Comparison of ENCODE assay signal across 10 cellular contexts in the genomic region with DNA sequence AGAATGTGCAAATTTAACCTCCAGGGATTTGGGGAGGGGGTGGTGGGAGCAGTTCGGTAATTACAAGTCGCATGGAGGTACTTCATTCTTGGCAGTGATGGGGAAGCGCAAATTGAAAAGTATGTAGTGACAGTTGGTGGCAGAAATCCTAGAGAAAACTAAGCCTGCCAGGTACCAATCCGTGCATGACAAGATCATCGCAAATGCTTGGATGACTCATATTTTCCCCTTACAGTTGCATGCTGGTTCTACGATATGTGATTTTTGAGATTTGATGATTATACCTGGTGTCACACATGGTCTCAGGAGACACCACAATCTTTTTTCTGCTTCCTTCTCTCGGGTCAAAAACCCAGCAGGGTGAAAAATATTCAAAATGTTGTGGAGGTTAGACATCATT.
DNase-seq lines count a peak whose midpoint lies in the region; ATAC-seq and TF ChIP-seq lines count a peak whose summit lies in the region.
"Had no signal": no experiment of that assay in that cellular context is flagged by ENCODE, and none has a peak within 500 bp of the region (broad histone marks: within the 10 kb centered on the region; RNA-seq: fewer than 3 reads in every experiment).

No MANE protein-coding gene starts in this region.

- no peak for TF ChIP-seq EP300 in upper lobe of left lung (IDR thresholded peaks at IDR 0.05)

- peaks cover 26% of the 10 kb centered on the region for H3K9me3 Mint-ChIP-seq in T-helper 1 cell treated with Interleukin-12 subunit alpha and Interleukin-12 subunit beta and Interleukin-4 antibody, amounts not matched to agents 30 μg/mL and 1 μg/mL, for 36 hours

- no peaks in the 10 kb centered on the region for H3K4me1 ChIP-seq in upper lobe of left lung
- no peaks in the 10 kb centered on the region for H3K4me1 ChIP-seq in heart left ventricle

- H3K27ac ChIP-seq in upper lobe of left lung, result no peak overlapping the region
- no peak overlapping the region for H3K27ac ChIP-seq in heart left ventricle
- H3K27ac ChIP-seq: SK-N-MC had no signal

- H3K27me3 ChIP-seq in upper lobe of left lung (no peaks in the 10 kb centered on the region), H7 (ENCODE audit: control insufficient read depth, insufficient read depth, low read length) (no peaks in the 10 kb centered on the region), heart left ventricle (no peaks in the 10 kb centered on the region)

- peaks cover 7% of the 10 kb centered on the region for H3K4me1 Mint-ChIP-seq in T-helper 1 cell treated with Interleukin-12 subunit alpha and Interleukin-12 subunit beta and Interleukin-4 antibody, amounts not matched to agents 30 μg/mL and 1 μg/mL, for 36 hours (ENCODE audit: low read depth)

- ATAC-seq in HG03460 (IDR thresholded peaks at IDR 0.05; ENCODE audit: unreplicated experiment), result peak; percentile 93
- no peak for ATAC-seq in upper lobe of left lung (ENCODE audit: low FRiP score in 2 of 2)
- no peak for ATAC-seq in heart left ventricle

- H3K27me3 Mint-ChIP-seq in T-helper 1 cell treated with Interleukin-12 subunit alpha and Interleukin-12 subunit beta and Interleukin-4 antibody, amounts not matched to agents 30 μg/mL and 1 μg/mL, for 36 hours (ENCODE audit: low read depth), result peaks cover 3% of the 10 kb centered on the region

- H3K9me3 ChIP-seq in upper lobe of left lung (no peaks in the 10 kb centered on the region), heart left ventricle (peaks cover 0 to 7% (median under 1%) of the 10 kb centered on the region in 12 donors)

- H3K36me3 Mint-ChIP-seq in T-helper 1 cell treated with Interleukin-12 subunit alpha and Interleukin-12 subunit beta and Interleukin-4 antibody, amounts not matched to agents 30 μg/mL and 1 μg/mL, for 36 hours (ENCODE audit: low read depth), result peaks cover 10% of the 10 kb centered on the region

- no peak overlapping the region for H3K4me3 Mint-ChIP-seq in T-helper 1 cell treated with Interleukin-12 subunit alpha and Interleukin-12 subunit beta and Interleukin-4 antibody, amounts not matched to agents 30 μg/mL and 1 μg/mL, for 36 hours

- DNase-seq in GM12865 (ENCODE audit: low read depth) (peak; percentile 76), GM20000 (ENCODE audit: low spot score) (peak; percentile 59), upper lobe of left lung (no peak), amniotic stem cell (lab: John Stamatoyannopoulos, UW) (no peak), H7 (no peak), heart left ventricle (no peak)
- DNase-seq: anterior cingulate cortex had no signal

- peak overlapping the region; percentile 17 for H3K27ac Mint-ChIP-seq in T-helper 1 cell treated with Interleukin-12 subunit alpha and Interleukin-12 subunit beta and Interleukin-4 antibody, amounts not matched to agents 30 μg/mL and 1 μg/mL, for 36 hours

- H3K4me3 ChIP-seq in GM12865 (ENCODE audit: low read depth, low read length) (no peak overlapping the region), upper lobe of left lung (no peak overlapping the region), H7 (ENCODE audit: insufficient read depth, low read depth, low read length) (no peak overlapping the region), heart left ventricle (no peak overlapping the region)
- H3K4me3 ChIP-seq: SK-N-MC had no signal

- 71 to 78% methylated on average over 7 of the region's 7 CpGs for WGBS in upper lobe of left lung, 2 donors
- WGBS in heart left ventricle, 4 donors, result 69 to 77% (median 73%) methylated on average over 7 of the region's 7 CpGs

- TF ChIP-seq CTCF in GM12865 (IDR thresholded peaks at IDR 0.05; ENCODE audit: insufficient read depth, low read depth, low read length, missing control alignments) (no peak), GM20000 (IDR thresholded peaks at IDR 0.05; ENCODE audit: extremely low read depth, missing control alignments) (no peak), upper lobe of left lung (IDR thresholded peaks at IDR 0.05) (no peak), heart left ventricle (IDR thresholded peaks at IDR 0.05) (no peak)

- TF ChIP-seq POLR2A in upper lobe of left lung (IDR thresholded peaks at IDR 0.05), result no peak
- TF ChIP-seq POLR2A in heart left ventricle (IDR thresholded peaks at IDR 0.05), result no peak

- H3K36me3 ChIP-seq in upper lobe of left lung, result no peaks in the 10 kb centered on the region
- no peaks in the 10 kb centered on the region for H3K36me3 ChIP-seq in H7 (replicated peaks; ENCODE audit: control insufficient read depth, insufficient read depth, low read length)
- no peaks in the 10 kb centered on the region for H3K36me3 ChIP-seq in heart left ventricle

- intact Hi-C loops in heart left ventricle (cut with DNase I), result no loop called here

Comparison
In these comparisons a context has a peak if more than half of its experiments do, and no peak if none do; other contexts are left out.
1. DNase-seq: peak in GM12865 (single experiment) and GM20000 (single experiment); none in upper lobe of left lung (0 of 2), amniotic stem cell (single experiment), H7 (single experiment) and heart left ventricle (0 of 5).